7 cellular contexts compared by ENCODE assay signal in the genomic region with DNA sequence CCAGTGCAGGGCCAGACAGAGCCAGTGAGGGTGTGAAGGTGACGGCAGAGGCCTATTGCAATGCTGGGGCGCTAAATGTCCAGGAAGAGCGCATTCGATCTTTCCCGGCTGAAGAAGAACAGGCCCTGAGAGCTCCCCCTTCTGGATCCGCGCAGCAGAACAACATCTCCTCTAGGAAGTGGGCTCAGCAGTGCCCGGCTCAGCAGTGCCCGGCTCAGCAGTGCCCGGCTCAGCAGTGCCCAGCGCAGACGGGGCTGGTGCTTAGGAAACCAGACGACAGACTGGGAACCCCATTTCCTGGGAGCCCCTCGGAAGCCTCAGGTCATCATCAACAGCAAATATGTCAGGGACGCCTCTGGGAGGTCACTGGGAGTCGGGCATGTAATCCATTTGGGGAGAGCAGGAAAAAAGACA. TPM values are rescaled to one million over a fixed set of nuclear protein-coding genes. Genes with fewer than 3 reads are reported as not detected.
A peak's percentile ranks its signal among the peaks of the same experiment; 100 is the strongest.
DNase-seq lines count a peak whose midpoint lies in the region; ATAC-seq lines count a peak whose summit lies in the region.

No MANE protein-coding gene starts in this region.

- no peaks in the 10 kb centered on the region for H3K36me3 ChIP-seq in SJCRH30

- no peaks in the 10 kb centered on the region; the same call in 1 of the 2 replicates for H3K27me3 ChIP-seq in SJCRH30

- H3K9me3 ChIP-seq in SJCRH30 (replicated peaks): no peaks in the 10 kb centered on the region

- no peaks in the 10 kb centered on the region; the same call in 1 of the 2 replicates for H3K4me1 ChIP-seq in SJCRH30

- no peak for ATAC-seq in GM19452 (IDR thresholded peaks at IDR 0.05; ENCODE audit: unreplicated experiment)

- no peak overlapping the region for H3K4me3 ChIP-seq in SJCRH30

- H3K27ac ChIP-seq in SJCRH30: no peak overlapping the region

- peak; percentile 66 for DNase-seq in ELR (ENCODE audit: low read depth)
- peak; percentile 48 for DNase-seq in LHCN-M2 (ENCODE audit: low read depth)
- peak; percentile 66 to 85 for DNase-seq in SJCRH30
- peak; percentile 39 for DNase-seq in amniotic epithelial cell (ENCODE audit: low read depth)
- peak; percentile 59 for DNase-seq in iPS-NIHi11 (ENCODE audit: low spot score)
- peak; percentile 68 to 73 for DNase-seq in stimulated activated CD4-positive, alpha-beta T cell treated with anti-CD3 and anti-CD28 coated beads, Interleukin-2, amount 100 ng/mL, for 24 hours

RNA-seq across cellular contexts. Expression of gene NOS3, which starts 4.7 kb away (rescaled TPM):
- 0.13 TPM in 1 of 2 replicates, not detected in the other for total RNA-seq in LHCN-M2 (2014; rRNA removed)
- 0.39 TPM for polyA plus RNA-seq in LHCN-M2 (2012)
- 0.05 and 0.20 TPM in 2 replicates for total RNA-seq in SJCRH30 (2014; rRNA removed; shearing (Covaris generic))

RNA-seq across cellular contexts. Expression of gene KCNH2, which starts 8.0 kb away (rescaled TPM):
- total RNA-seq in LHCN-M2 (2014; rRNA removed): 0.11 TPM in 1 of 2 replicates, not detected in the other
- not detected for polyA plus RNA-seq in LHCN-M2 (2012)
- 15.9 and 19.3 TPM in 2 replicates for total RNA-seq in SJCRH30 (2014; rRNA removed; shearing (Covaris generic))

RNA-seq across cellular contexts. Expression of gene ATG9B, which starts 38.2 kb away (rescaled TPM):
- total RNA-seq in LHCN-M2 (2014; rRNA removed): 0.06 TPM in 2 replicates
- polyA plus RNA-seq in LHCN-M2 (2012): 0.11 TPM
- total RNA-seq in SJCRH30 (2014; rRNA removed; shearing (Covaris generic)): 0.08 TPM in 1 of 2 replicates, not detected in the other

RNA-seq across cellular contexts. Expression of gene ABCB8, which starts 42.1 kb away (rescaled TPM):
- total RNA-seq in LHCN-M2 (2014; rRNA removed): 61.1 and 64.0 TPM in 2 replicates
- polyA plus RNA-seq in LHCN-M2 (2012): 40.4 TPM
- 20.8 and 22.3 TPM in 2 replicates for total RNA-seq in SJCRH30 (2014; rRNA removed; shearing (Covaris generic))

Comparison
In these comparisons a context has a peak if more than half of its experiments do, and no peak if none do; other contexts are left out.
1. RNA of gene KCNH2, which starts 8.0 kb away (total RNA-seq): 15.9 to 19.3 TPM in SJCRH30; 0.11 TPM in LHCN-M2; every median in the first group is over 10 times any median in the second.
2. Peak in every context shown above with its lines, with median percentiles within 50 percentile points of each other: DNase-seq.